ENCODE assay signal across 9 cellular contexts in the genomic region with DNA sequence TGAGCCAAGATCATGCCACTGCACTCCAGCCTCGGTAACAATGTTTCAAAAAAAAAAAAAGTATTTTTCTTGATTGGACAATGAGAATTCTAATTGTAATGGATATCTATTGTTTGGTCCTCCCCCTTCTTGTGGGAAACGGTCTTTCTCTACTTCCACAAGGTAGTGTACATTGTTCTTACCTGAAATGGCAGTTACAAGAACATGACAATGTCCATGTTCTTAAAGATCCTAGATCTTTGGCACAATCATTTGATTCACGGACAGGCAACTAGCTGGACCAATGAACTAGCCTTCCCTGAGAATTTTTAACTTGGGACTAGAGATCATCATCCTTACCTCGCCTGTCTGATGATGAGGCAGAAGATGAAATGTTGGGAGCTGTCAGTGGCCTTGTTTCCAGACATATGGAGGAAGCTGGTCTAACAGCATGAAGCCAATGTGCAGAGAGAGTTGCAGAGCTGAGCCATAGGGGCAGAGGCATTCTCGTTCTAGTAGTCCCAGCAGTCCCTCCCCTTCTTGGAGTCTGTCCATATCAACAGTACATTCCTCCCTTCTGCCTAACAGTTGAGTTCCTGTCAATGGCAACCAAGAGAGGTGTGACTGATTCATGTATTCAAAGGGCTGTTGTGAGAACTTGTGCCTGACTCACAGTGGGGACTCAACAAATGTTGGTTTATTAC. TPM values are rescaled to one million over a fixed set of nuclear protein-coding genes. Genes with fewer than 3 reads are reported as not detected.
DNase-seq lines count a peak whose midpoint lies in the region; ATAC-seq and TF ChIP-seq lines count a peak whose summit lies in the region.
"Had no signal": no experiment of that assay in that cellular context is flagged by ENCODE, and none has a peak within 500 bp of the region (broad histone marks: within the 10 kb centered on the region; RNA-seq: fewer than 3 reads in every experiment).

No MANE protein-coding gene starts in this region.

- ATAC-seq in GM18909 (IDR thresholded peaks at IDR 0.05; ENCODE audit: poor library complexity, unreplicated experiment): no peak

- no peak overlapping the region for H3K27ac Mint-ChIP-seq in chondrocyte (ENCODE audit: unreplicated experiment)

- H3K27me3 Mint-ChIP-seq in chondrocyte (ENCODE audit: low read depth): no peaks in the 10 kb centered on the region

- H3K4me2 ChIP-seq in BLaER1: peak overlapping the region; percentile 89; the same call in 1 of the 2 replicates

- H3K4me3 ChIP-seq in BLaER1 (no peak overlapping the region), adipocyte (ENCODE audit: low read length) (peak overlapping the region; percentile 95), iPS-15b (ENCODE audit: low read depth, low read length) (peak overlapping the region; percentile 84), uterus (no peak overlapping the region)

- no peak overlapping the region for H3K4me3 Mint-ChIP-seq in chondrocyte (ENCODE audit: unreplicated experiment)

- no peak for TF ChIP-seq POLR2A in uterus (IDR thresholded peaks at IDR 0.05)

- H3K9me3 Mint-ChIP-seq in chondrocyte (ENCODE audit: low read depth): no peaks in the 10 kb centered on the region

- peaks cover 31% of the 10 kb centered on the region for H3K4me1 Mint-ChIP-seq in chondrocyte (ENCODE audit: low read depth)

- peak; percentile 83 for DNase-seq in HT1080 (ENCODE audit: low read depth)
- no peak for DNase-seq in adipocyte (ENCODE audit: low read depth)
- no peak for DNase-seq in uterus
- DNase-seq in chondrocyte (ENCODE audit: low spot score): no peak
- DNase-seq in 8988T: no peak
- DNase-seq: activated T-cell treated with anti-CD3 and anti-CD28 coated beads, Interleukin-2, amount 50 U/mL, for 1 hour had no signal

- H3K9me3 ChIP-seq in BLaER1 (no peaks in the 10 kb centered on the region), adipocyte (ENCODE audit: control insufficient read depth, low read length) (no peaks in the 10 kb centered on the region), iPS-15b (ENCODE audit: control insufficient read depth, insufficient read depth, low read length) (no peaks in the 10 kb centered on the region), uterus (no peaks in the 10 kb centered on the region)

- H3K27ac ChIP-seq in BLaER1 (no peak overlapping the region), uterus (no peak overlapping the region)

- no peak overlapping the region for H3K9ac ChIP-seq in BLaER1
- H3K9ac ChIP-seq in adipocyte (ENCODE audit: low read length): no peak overlapping the region
- no peak overlapping the region for H3K9ac ChIP-seq in iPS-15b (ENCODE audit: low read depth, low read length)

- H3K4me1 ChIP-seq in BLaER1: peaks cover 28% of the 10 kb centered on the region
- H3K4me1 ChIP-seq in adipocyte (ENCODE audit: control insufficient read depth, insufficient read depth, low read length): peaks cover 23% of the 10 kb centered on the region
- H3K4me1 ChIP-seq in iPS-15b (ENCODE audit: control insufficient read depth, insufficient read depth, low read length): peaks cover 11% of the 10 kb centered on the region
- peaks cover 0 to 2% of the 10 kb centered on the region in 2 donors for H3K4me1 ChIP-seq in uterus

- H3K36me3 ChIP-seq in BLaER1 (no peaks in the 10 kb centered on the region), adipocyte (ENCODE audit: control insufficient read depth, insufficient read depth, low read length, severe bottlenecking) (no peaks in the 10 kb centered on the region), iPS-15b (ENCODE audit: control insufficient read depth, insufficient read depth, low read length) (no peaks in the 10 kb centered on the region), uterus (no peaks in the 10 kb centered on the region)

- peaks cover 23% of the 10 kb centered on the region for H4K20me1 ChIP-seq in BLaER1

- no peaks in the 10 kb centered on the region for H3K36me3 Mint-ChIP-seq in chondrocyte (ENCODE audit: low read depth)

- H3K27me3 ChIP-seq in BLaER1: no peaks in the 10 kb centered on the region
- H3K27me3 ChIP-seq in adipocyte (replicated peaks; ENCODE audit: control insufficient read depth, insufficient read depth, low read length): no peaks in the 10 kb centered on the region
- H3K27me3 ChIP-seq in iPS-15b (ENCODE audit: control insufficient read depth, insufficient read depth, low read length): peaks cover 11% of the 10 kb centered on the region
- no peaks in the 10 kb centered on the region for H3K27me3 ChIP-seq in uterus

- TF ChIP-seq CTCF in uterus (IDR thresholded peaks at IDR 0.05): no peak
- no peak for TF ChIP-seq CTCF in chondrocyte (IDR thresholded peaks at IDR 0.05)

- intact Hi-C loops in uterus (cut with DNase I; ENCODE audit: low total_unique reads): no loop called here

RNA-seq across cellular contexts. Expression of a gene that starts 2.2 kb away (rescaled TPM):
- total RNA-seq in HT1080 (2014; rRNA removed; shearing (Covaris generic)): 48.5 and 77.6 TPM in 2 replicates
- polyA plus RNA-seq in HT1080 (2015; cell fraction: cytosol; rRNA removed): 50.4 and 62.4 TPM in 2 replicates
- polyA plus RNA-seq in HT1080 (2015; cell fraction: nucleus; rRNA removed): 344 and 372 TPM in 2 replicates
- total RNA-seq in uterus (100 to 1,000 TPM in 3 of 4 donors, 10 to 100 TPM in 1; 62.1 to 234 (median 178) TPM), chondrocyte (143 to 197 TPM (median 149 TPM) in 3 replicates)

RNA-seq across cellular contexts. Expression of a gene that starts 43.6 kb away (rescaled TPM):
- total RNA-seq in HT1080 (2014; rRNA removed; shearing (Covaris generic)): 18.6 and 19.9 TPM in 2 replicates
- polyA plus RNA-seq in HT1080 (2015; cell fraction: cytosol; rRNA removed): 96.0 and 101 TPM in 2 replicates
- polyA plus RNA-seq in HT1080 (2015; cell fraction: nucleus; rRNA removed): 58.4 and 64.7 TPM in 2 replicates
- total RNA-seq in uterus (10 to 100 TPM in 2 of 4 donors, 1 to 10 TPM in 2; 1.5 to 20.3 (median 9.1) TPM), chondrocyte (20.0 to 27.5 TPM (median 20.5 TPM) in 3 replicates)

Comparison
In these comparisons a context has a peak if more than half of its experiments do, and no peak if none do; other contexts are left out.
1. H3K4me3 ChIP-seq: peak in adipocyte (single experiment) and iPS-15b (single experiment); none in BLaER1 (single experiment) and uterus (0 of 2).